9 cellular contexts compared by ENCODE assay signal in genomic region chr16:72921620-72922019, GRCh38.
DNase-seq lines count a peak whose midpoint lies in the region; ATAC-seq and TF ChIP-seq lines count a peak whose summit lies in the region.
"Had no signal": no experiment of that assay in that cellular context is flagged by ENCODE, and none has a peak within 500 bp of the region (broad histone marks: within the 10 kb centered on the region; RNA-seq: fewer than 3 reads in every experiment).

No MANE protein-coding gene starts in this region.

- WGBS in aorta, 2 donors: 11 to 13% methylated on average over 15 of the region's 15 CpGs

- H3K27me3 Mint-ChIP-seq in mesothelial cell of epicardium (ENCODE audit: low read depth): no peaks in the 10 kb centered on the region

- DNase-seq in cardiac septum (ENCODE audit: low spot score) (peak; percentile 72), left ventricle myocardium inferior (no peak), anterior cingulate cortex (lab: John Stamatoyannopoulos, UW) (peak in 51 of 58 donors; percentile 19 to 82 (median 49)), mesothelial cell of epicardium (ENCODE audit: low spot score in 2 of 2, unreplicated experiment in 2 of 2) (peak in 1 of 2 experiments; percentile 51), aorta (peak; percentile 83), pons (ENCODE audit: low spot score) (no peak)

- H3K4me3 ChIP-seq in left ventricle myocardium inferior (no peak overlapping the region), aorta (ENCODE audit: low read length in 2 of 2) (no peak overlapping the region)

- ATAC-seq in aorta (ENCODE audit: low FRiP score) (peak; percentile 66), GM21515 (IDR thresholded peaks at IDR 0.05; ENCODE audit: unreplicated experiment) (no peak), HG02759 (IDR thresholded peaks at IDR 0.05; ENCODE audit: unreplicated experiment) (no peak)

- peaks cover 8% of the 10 kb centered on the region for H3K36me3 Mint-ChIP-seq in mesothelial cell of epicardium

- peaks cover 16% of the 10 kb centered on the region for H3K4me1 ChIP-seq in left ventricle myocardium inferior
- peaks cover 0 to 4% of the 10 kb centered on the region in 2 donors for H3K4me1 ChIP-seq in aorta (ENCODE audit: control insufficient read depth in 1 of 2, insufficient read depth in 2 of 2, low read length in 2 of 2)

- intact Hi-C loops in cardiac septum (cut with DNase I): no loop called here
- intact Hi-C loops in left ventricle myocardium inferior (cut with micrococcal nuclease): no loop called here
- intact Hi-C loops in aorta (cut with DNase I): no loop called here

- no peak for TF ChIP-seq CTCF in left ventricle myocardium inferior (IDR thresholded peaks at IDR 0.05; ENCODE audit: borderline replicate concordance)
- no peak for TF ChIP-seq CTCF in mesothelial cell of epicardium (IDR thresholded peaks at IDR 0.05; ENCODE audit: unreplicated experiment)

- H3K4me3 Mint-ChIP-seq in mesothelial cell of epicardium: peak overlapping the region; percentile 12

- H3K9me3 ChIP-seq in left ventricle myocardium inferior (replicated peaks) (peaks cover 7% of the 10 kb centered on the region), aorta (ENCODE audit: control insufficient read depth, low read length) (no peaks in the 10 kb centered on the region)

- H3K36me3 ChIP-seq in left ventricle myocardium inferior: no peaks in the 10 kb centered on the region
- H3K36me3 ChIP-seq in aorta (ENCODE audit: control insufficient read depth in 1 of 2, insufficient read depth in 2 of 2, low read length in 1 of 2): no peaks in the 10 kb centered on the region

- H3K27ac Mint-ChIP-seq in mesothelial cell of epicardium: peak overlapping the region; percentile 84

- H3K4me1 Mint-ChIP-seq in mesothelial cell of epicardium: peaks cover 36% of the 10 kb centered on the region

- H3K9me3 Mint-ChIP-seq in mesothelial cell of epicardium: no peaks in the 10 kb centered on the region

- H3K27me3 ChIP-seq in left ventricle myocardium inferior (ENCODE audit: low read depth) (no peaks in the 10 kb centered on the region), aorta (ENCODE audit: control insufficient read depth in 1 of 2, insufficient read depth in 2 of 2, low read length in 1 of 2) (no peaks in the 10 kb centered on the region)

- no peak overlapping the region for H3K27ac ChIP-seq in left ventricle myocardium inferior (replicated peaks)
- H3K27ac ChIP-seq in aorta (ENCODE audit: low read depth in 1 of 2, low read length in 2 of 2): peak overlapping the region in 1 of 2 donors; percentile 29
- H3K27ac ChIP-seq: HL-60 had no signal

Comparison
In these comparisons a context has a peak if more than half of its experiments do, and no peak if none do; other contexts are left out.
1. DNase-seq: peak in cardiac septum (single experiment), anterior cingulate cortex (51 of 58) and aorta (2 of 2); none in left ventricle myocardium inferior (single experiment) and pons (single experiment).